33 cellular contexts compared by ENCODE assay signal in the genomic region with DNA sequence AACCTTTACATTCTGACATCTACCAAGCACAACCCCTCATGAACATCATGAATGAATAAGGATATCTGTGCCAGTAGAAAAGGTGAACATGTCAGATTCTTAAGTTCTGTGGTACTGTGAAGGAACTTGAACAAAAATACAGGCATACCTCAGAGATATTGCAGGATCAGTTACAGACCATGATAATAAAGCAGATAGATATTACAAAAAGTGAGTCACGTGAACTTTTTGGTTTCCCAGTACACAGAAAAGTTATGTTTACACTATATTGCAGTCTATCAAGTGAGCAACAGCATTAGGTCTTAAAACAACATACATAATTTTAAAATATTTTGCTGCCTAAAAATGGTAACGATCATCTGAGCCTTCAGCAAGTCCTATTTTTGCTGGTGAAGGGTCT.
"Had no signal": no experiment of that assay in that cellular context is flagged by ENCODE, and none has a peak within 500 bp of the region (broad histone marks: within the 10 kb centered on the region; RNA-seq: fewer than 3 reads in every experiment).

No MANE protein-coding gene starts in this region.

- FAIRE-seq: astrocyte, TTC549 had no signal

- DNase-seq: activated CD4-positive, alpha-beta memory T cell treated with anti-CD3 and anti-CD28 coated beads, Interleukin-2, amount 10 ng/mL, durations not matched to agents 7 days and 5 days; activated CD4-positive, alpha-beta T cell treated with anti-CD3 and anti-CD28 coated beads for 1 hour; activated CD4-positive, alpha-beta T cell treated with anti-CD3 and anti-CD28 coated beads for 36 hours; activated CD4-positive, alpha-beta T cell treated with anti-CD3 and anti-CD28 coated beads for 48 hours; activated CD4-positive, alpha-beta T cell treated with anti-CD3 and anti-CD28 coated beads, Interleukin-2, amount 10 ng/mL, durations not matched to agents 7 days and 5 days; activated CD4-positive, alpha-beta T cell treated with anti-CD3 and anti-CD28 coated beads, Interleukin-2, amount 50 U/mL, for 48 hours; activated CD4-positive, CD25-positive, alpha-beta regulatory T cell; activated CD8-positive, alpha-beta memory T cell treated with anti-CD3 and anti-CD28 coated beads for 24 hours; activated CD8-positive, alpha-beta memory T cell treated with anti-CD3 and anti-CD28 coated beads, Interleukin-2, amount 10 ng/mL, durations not matched to agents 7 days and 5 days; activated CD8-positive, alpha-beta T cell treated with anti-CD3 and anti-CD28 coated beads, Interleukin-2, amount 10 ng/mL, durations not matched to agents 7 days and 5 days; activated effector memory CD4-positive, alpha-beta T cell treated with anti-CD3 and anti-CD28 coated beads, Interleukin-2, amount 50 U/mL, for 16 hours; activated gamma-delta T cell treated with Interleukin-2 at 50 U/mL for 16 hours; activated naive CD4-positive, alpha-beta T cell; activated naive CD4-positive, alpha-beta T cell treated with anti-CD3 and anti-CD28 coated beads for 36 hours; activated naive CD4-positive, alpha-beta T cell treated with anti-CD3 and anti-CD28 coated beads, Interleukin-2, amount 50 U/mL, for 16 hours; activated naive CD8-positive, alpha-beta T cell treated with anti-CD3 and anti-CD28 coated beads for 36 hours; activated T-cell treated with anti-CD3 and anti-CD28 coated beads for 4 hours; activated T-cell treated with anti-CD3 and anti-CD28 coated beads, Interleukin-2, amount 50 U/mL, for 1 hour; activated T-cell treated with anti-CD3 and anti-CD28 coated beads, Interleukin-2, amount 50 U/mL, for 4 hours; activated T-cell treated with anti-CD3 and anti-CD28 coated beads, Interleukin-2, amount 50 U/mL, for 72 hours; adrenal gland; amniotic stem cell; aorta; body of pancreas; brain microvascular endothelial cell; central memory CD4-positive, alpha-beta T cell; T-helper 1 cell; T-helper 2 cell; T-helper 9 cell; WERI-Rb-1 had no signal

- H3K4me3 ChIP-seq: adrenal gland, body of pancreas, breast epithelium had no signal
